Comparison of ENCODE assay signal across 10 cellular contexts in the genomic region with DNA sequence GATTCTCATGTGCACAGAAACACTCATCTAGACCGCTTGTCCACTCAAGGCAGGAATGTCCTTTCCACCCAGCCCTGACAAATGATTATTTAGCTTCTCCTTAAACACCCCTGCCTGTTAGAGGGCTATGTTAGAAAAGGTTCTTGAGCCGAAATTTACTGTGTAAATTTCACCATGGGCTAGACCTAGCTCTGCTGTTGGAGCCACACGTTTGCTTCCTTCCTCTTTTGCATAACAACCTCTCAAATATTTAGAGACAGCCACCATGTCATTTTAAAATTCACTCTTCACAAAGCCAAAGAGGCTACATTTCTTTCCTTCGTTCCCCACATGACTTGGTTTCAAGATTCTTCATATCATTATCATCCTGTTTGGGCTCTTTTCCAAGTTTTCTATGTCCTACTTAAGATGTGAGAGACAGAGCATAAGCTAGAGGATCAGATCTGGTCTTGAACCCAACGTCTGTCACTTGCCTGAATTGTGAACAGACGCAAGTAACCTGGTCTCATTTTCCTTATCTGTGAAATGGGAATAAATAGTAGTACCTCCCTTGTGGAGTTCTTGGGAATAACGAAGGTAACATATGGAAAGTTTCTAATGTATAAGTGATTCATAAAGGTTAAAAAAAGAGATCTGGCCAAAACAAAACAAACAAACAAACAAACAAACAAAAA. TPM values are rescaled to one million over a fixed set of nuclear protein-coding genes. Genes with fewer than 3 reads are reported as not detected.
A peak's percentile ranks its signal among the peaks of the same experiment; 100 is the strongest.
DNase-seq lines count a peak whose midpoint lies in the region; ATAC-seq, FAIRE-seq and TF ChIP-seq lines count a peak whose summit lies in the region.
"Had no signal": no experiment of that assay in that cellular context is flagged by ENCODE, and none has a peak within 500 bp of the region (broad histone marks: within the 10 kb centered on the region; RNA-seq: fewer than 3 reads in every experiment).

No MANE protein-coding gene starts in this region.

- peak; percentile 42 for FAIRE-seq in GM12892 (lab: Jason Lieb, UNC)
- FAIRE-seq: pancreas had no signal

- peaks cover 61% of the 10 kb centered on the region for H3K4me1 Mint-ChIP-seq in activated CD8-positive, alpha-beta T cell treated with anti-CD3 and anti-CD28 coated beads for 36 hours (ENCODE audit: low read depth)
- H3K4me1 Mint-ChIP-seq in natural killer cell: peaks cover 50 to 61% of the 10 kb centered on the region in 2 donors

- ATAC-seq in activated CD8-positive, alpha-beta T cell treated with anti-CD3 and anti-CD28 coated beads for 36 hours: no peak
- ATAC-seq in natural killer cell (peak; percentile 37 to 54 (median 49)), HG03095 (IDR thresholded peaks at IDR 0.05; ENCODE audit: unreplicated experiment) (no peak)
- ATAC-seq: pancreas had no signal

- no peak for TF ChIP-seq CTCF in activated CD8-positive, alpha-beta T cell treated with anti-CD3 and anti-CD28 coated beads for 36 hours (IDR thresholded peaks at IDR 0.05)
- TF ChIP-seq CTCF in natural killer cell (IDR thresholded peaks at IDR 0.05): no peak

- peak overlapping the region; percentile 97 for H3K27ac Mint-ChIP-seq in activated CD8-positive, alpha-beta T cell treated with anti-CD3 and anti-CD28 coated beads for 36 hours
- peak overlapping the region; percentile 82 to 90 for H3K27ac Mint-ChIP-seq in natural killer cell
- H3K27ac Mint-ChIP-seq: HFFc6 had no signal

- no peaks in the 10 kb centered on the region for H3K9me3 Mint-ChIP-seq in activated CD8-positive, alpha-beta T cell treated with anti-CD3 and anti-CD28 coated beads for 36 hours
- H3K9me3 Mint-ChIP-seq in natural killer cell: no peaks in the 10 kb centered on the region
- H3K9me3 Mint-ChIP-seq: HFFc6 had no signal

- H3K27me3 Mint-ChIP-seq in activated CD8-positive, alpha-beta T cell treated with anti-CD3 and anti-CD28 coated beads for 36 hours: no peaks in the 10 kb centered on the region
- H3K27me3 Mint-ChIP-seq in natural killer cell (ENCODE audit: low read depth in 2 of 2): no peaks in the 10 kb centered on the region

- POLR2A ChIA-PET in activated CD8-positive, alpha-beta T cell treated with anti-CD3 and anti-CD28 coated beads for 36 hours (lab: Charles Lee): interaction anchor here (1.0 to 1.3 kb wide), 2 partner anchors 10 to 38 kb away, joined by 3 read pairs; no protein-coding TSS in a partner anchor

- CTCF ChIA-PET in activated CD8-positive, alpha-beta T cell treated with anti-CD3 and anti-CD28 coated beads for 36 hours (lab: Charles Lee): interaction anchor here (0.9 to 1.0 kb wide), 2 partner anchors 34 to 36 kb away, joined by 3 read pairs; no protein-coding TSS in a partner anchor

- peaks cover 16% of the 10 kb centered on the region for H3K36me3 Mint-ChIP-seq in activated CD8-positive, alpha-beta T cell treated with anti-CD3 and anti-CD28 coated beads for 36 hours (ENCODE audit: low read depth)
- H3K36me3 Mint-ChIP-seq in natural killer cell: no peaks in the 10 kb centered on the region

- DNase-seq in GM12892 (ENCODE audit: insufficient read length) (no peak), MV-4-11 (lab: John Stamatoyannopoulos, UW) (peak; percentile 72), natural killer cell (no peak), glomerular visceral epithelial cell (ENCODE audit: extremely low spot score) (no peak), 8988T (no peak)
- no peak for DNase-seq in activated CD8-positive, alpha-beta T cell treated with anti-CD3 and anti-CD28 coated beads for 36 hours
- DNase-seq: HFFc6, pancreas, SHP77 treated with DMSO at 0.1 percent for 48 hours had no signal

- no peak for TF ChIP-seq POLR2A in GM12892 (IDR thresholded peaks at IDR 0.05; ENCODE audit: low read depth, low read length)

- intact Hi-C loops in activated CD8-positive, alpha-beta T cell treated with anti-CD3 and anti-CD28 coated beads for 36 hours (cut with micrococcal nuclease): loop anchor here (2.0 kb wide), 1 partner anchor 21 kb away; no protein-coding TSS in a partner anchor
- intact Hi-C loops in natural killer cell (cut with micrococcal nuclease): no loop called here

- H3K4me3 Mint-ChIP-seq in activated CD8-positive, alpha-beta T cell treated with anti-CD3 and anti-CD28 coated beads for 36 hours: peak overlapping the region; percentile 67
- H3K4me3 Mint-ChIP-seq in natural killer cell: peak overlapping the region; percentile 54
- H3K4me3 Mint-ChIP-seq: HFFc6 had no signal

RNA-seq across cellular contexts. Expression of gene DOCK11, which starts 6.6 kb away (rescaled TPM):
- polyA plus RNA-seq in GM12892 (2012; ENCODE audit: missing spikeins): 14.9 TPM
- 10 to 100 TPM; 45.1 to 49.5 TPM for total RNA-seq in activated CD8-positive, alpha-beta T cell treated with anti-CD3 and anti-CD28 coated beads for 36 hours
- total RNA-seq in natural killer cell: 100 to 1,000 TPM; 108 to 130 (median 117) TPM

Comparison
In these comparisons a context has a peak if more than half of its experiments do, and no peak if none do; other contexts are left out.
1. ATAC-seq: peak in natural killer cell (3 of 3); none in activated CD8-positive, alpha-beta T cell treated with anti-CD3 and anti-CD28 coated beads for 36 hours (single experiment) and HG03095 (single experiment).